9 cellular contexts compared by ENCODE assay signal in the genomic region with DNA sequence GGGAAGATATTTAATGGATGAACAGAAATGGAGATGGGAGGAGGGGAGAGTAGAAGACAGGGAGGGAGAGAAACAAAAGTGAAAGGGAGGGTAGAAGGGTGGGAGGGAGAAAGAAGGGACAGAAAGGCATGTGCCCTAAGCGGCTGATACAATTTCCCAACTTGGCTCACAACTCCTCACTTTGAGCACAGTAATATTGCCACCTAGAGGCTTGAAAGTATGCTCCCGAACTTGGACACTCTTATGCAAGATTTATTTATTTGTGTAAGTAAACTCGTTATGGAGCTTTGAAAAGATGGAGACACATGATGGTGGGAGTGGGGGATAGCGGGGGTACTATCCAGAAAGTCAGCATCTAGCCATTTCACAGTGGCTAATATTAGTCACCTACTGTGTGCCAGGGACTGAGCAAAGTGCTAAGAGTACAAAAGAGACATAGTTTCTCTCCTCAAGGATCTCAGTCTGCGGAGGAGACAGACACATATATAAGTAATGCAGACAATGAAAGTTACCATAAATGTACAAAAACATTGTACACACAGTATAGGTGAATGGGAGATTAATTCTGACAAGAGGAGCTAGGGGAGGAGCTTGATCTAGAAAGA.
DNase-seq lines count a peak whose midpoint lies in the region; ATAC-seq and TF ChIP-seq lines count a peak whose summit lies in the region.
"Had no signal": no experiment of that assay in that cellular context is flagged by ENCODE, and none has a peak within 500 bp of the region (broad histone marks: within the 10 kb centered on the region; RNA-seq: fewer than 3 reads in every experiment).

No MANE protein-coding gene starts in this region.

- H3K4me2 ChIP-seq in OCI-LY3 (ENCODE audit: low read length): peak overlapping the region; percentile 6; the same call in 1 of the 2 replicates

- H4K20me1 ChIP-seq in OCI-LY3 (ENCODE audit: insufficient read depth, low read length): no peaks in the 10 kb centered on the region

- H3K4me3 Mint-ChIP-seq in osteocyte (ENCODE audit: unreplicated experiment): no peak overlapping the region
- H3K4me3 Mint-ChIP-seq in activated naive CD4-positive, alpha-beta T cell treated with anti-CD3 and anti-CD28 coated beads, Interleukin-2, amount 10 ng/mL, durations not matched to agents 7 days and 5 days: no peak overlapping the region

- 17 to 27% methylated on average over 5 of the region's 5 CpGs for WGBS in esophagus squamous epithelium, 2 donors

- DNase-seq in GM06990 (ENCODE audit: extremely low read depth, insufficient read length): no peak
- DNase-seq in KBM-7: peak; percentile 17
- DNase-seq in esophagus squamous epithelium (lab: John Stamatoyannopoulos, UW): no peak
- no peak for DNase-seq in osteocyte (ENCODE audit: extremely low spot score, unreplicated experiment)
- DNase-seq in activated naive CD4-positive, alpha-beta T cell treated with anti-CD3 and anti-CD28 coated beads, Interleukin-2, amount 10 ng/mL, durations not matched to agents 7 days and 5 days: no peak
- DNase-seq in OCI-M2 (lab: John Stamatoyannopoulos, UW; ENCODE audit: unreplicated experiment): no peak

- no peak for TF ChIP-seq POLR2A in esophagus squamous epithelium (IDR thresholded peaks at IDR 0.05)

- no peaks in the 10 kb centered on the region for H3K9me3 Mint-ChIP-seq in osteocyte (ENCODE audit: unreplicated experiment)
- peaks cover 5% of the 10 kb centered on the region for H3K9me3 Mint-ChIP-seq in activated naive CD4-positive, alpha-beta T cell treated with anti-CD3 and anti-CD28 coated beads, Interleukin-2, amount 10 ng/mL, durations not matched to agents 7 days and 5 days

- H3K4me3 ChIP-seq in GM06990 (replicated peaks; ENCODE audit: low read depth, low read length): no peak overlapping the region
- H3K4me3 ChIP-seq in OCI-LY3 (ENCODE audit: low read length): no peak overlapping the region
- no peak overlapping the region for H3K4me3 ChIP-seq in esophagus squamous epithelium
- H3K4me3 ChIP-seq: SJSA1 had no signal

- H3K27me3 ChIP-seq in GM06990 (replicated peaks; ENCODE audit: control insufficient read depth, insufficient read depth, low read length) (no peaks in the 10 kb centered on the region), OCI-LY3 (ENCODE audit: low read depth, low read length) (peaks cover 37% of the 10 kb centered on the region), esophagus squamous epithelium (no peaks in the 10 kb centered on the region)
- H3K27me3 ChIP-seq: SJSA1 had no signal

- ATAC-seq in GM18520 (IDR thresholded peaks at IDR 0.05; ENCODE audit: unreplicated experiment): no peak

- no peak overlapping the region for H2AFZ ChIP-seq in OCI-LY3 (ENCODE audit: low read depth, low read length)

- H3K36me3 ChIP-seq in GM06990 (ENCODE audit: control insufficient read depth, insufficient read depth, low read length) (no peaks in the 10 kb centered on the region), OCI-LY3 (replicated peaks; ENCODE audit: low read depth, low read length) (no peaks in the 10 kb centered on the region), esophagus squamous epithelium (no peaks in the 10 kb centered on the region)
- H3K36me3 ChIP-seq: SJSA1 had no signal

- CTCF ChIA-PET in activated naive CD4-positive, alpha-beta T cell treated with anti-CD3 and anti-CD28 coated beads, Interleukin-2, amount 10 ng/mL, durations not matched to agents 7 days and 5 days (lab: Charles Lee): no interaction called here

- H3K9ac ChIP-seq in OCI-LY3 (ENCODE audit: low read length): no peak overlapping the region

- TF ChIP-seq CTCF in GM06990 (IDR thresholded peaks at IDR 0.05; ENCODE audit: insufficient read depth, low read length, poor library complexity, severe bottlenecking): peak; percentile 32
- TF ChIP-seq CTCF in OCI-LY3 (IDR thresholded peaks at IDR 0.05; ENCODE audit: low read depth, low read length): peak; percentile 83
- peak in 5 of 6 experiments; percentile 29 to 62 (median 37) for TF ChIP-seq CTCF in esophagus squamous epithelium (IDR thresholded peaks at IDR 0.05)
- peak; percentile 56 for TF ChIP-seq CTCF in osteocyte (IDR thresholded peaks at IDR 0.05)

- intact Hi-C loops in esophagus squamous epithelium (cut with DNase I): no loop called here

- H3K4me1 Mint-ChIP-seq in osteocyte (ENCODE audit: unreplicated experiment): peaks cover 8% of the 10 kb centered on the region
- no peaks in the 10 kb centered on the region for H3K4me1 Mint-ChIP-seq in activated naive CD4-positive, alpha-beta T cell treated with anti-CD3 and anti-CD28 coated beads, Interleukin-2, amount 10 ng/mL, durations not matched to agents 7 days and 5 days

- in situ Hi-C loops in KBM-7 (cut with MboI; ENCODE audit: low pct_unique_long_range_greater_than_20kb, low sequenced_read_pairs): no loop called here

- H3K79me2 ChIP-seq in OCI-LY3 (ENCODE audit: low read length): no peaks in the 10 kb centered on the region

- H3K36me3 Mint-ChIP-seq in osteocyte (ENCODE audit: unreplicated experiment): no peaks in the 10 kb centered on the region
- no peaks in the 10 kb centered on the region for H3K36me3 Mint-ChIP-seq in activated naive CD4-positive, alpha-beta T cell treated with anti-CD3 and anti-CD28 coated beads, Interleukin-2, amount 10 ng/mL, durations not matched to agents 7 days and 5 days

- H3K4me1 ChIP-seq in OCI-LY3 (ENCODE audit: low read length) (no peaks in the 10 kb centered on the region), esophagus squamous epithelium (no peaks in the 10 kb centered on the region)
- H3K4me1 ChIP-seq: SJSA1 had no signal

- H3K27me3 Mint-ChIP-seq in osteocyte (ENCODE audit: unreplicated experiment): no peaks in the 10 kb centered on the region
- H3K27me3 Mint-ChIP-seq in activated naive CD4-positive, alpha-beta T cell treated with anti-CD3 and anti-CD28 coated beads, Interleukin-2, amount 10 ng/mL, durations not matched to agents 7 days and 5 days: no peaks in the 10 kb centered on the region

- no peak overlapping the region for H3K27ac Mint-ChIP-seq in osteocyte (ENCODE audit: unreplicated experiment)
- no peak overlapping the region for H3K27ac Mint-ChIP-seq in activated naive CD4-positive, alpha-beta T cell treated with anti-CD3 and anti-CD28 coated beads, Interleukin-2, amount 10 ng/mL, durations not matched to agents 7 days and 5 days

- no peak overlapping the region for H3K27ac ChIP-seq in OCI-LY3 (ENCODE audit: low read length)
- H3K27ac ChIP-seq in esophagus squamous epithelium: no peak overlapping the region
- H3K27ac ChIP-seq: SJSA1 had no signal

- no peaks in the 10 kb centered on the region for H3K9me3 ChIP-seq in OCI-LY3 (ENCODE audit: insufficient read depth, low read length)
- no peaks in the 10 kb centered on the region for H3K9me3 ChIP-seq in esophagus squamous epithelium
- H3K9me3 ChIP-seq: SJSA1 had no signal

Comparison
In these comparisons a context has a peak if more than half of its experiments do, and no peak if none do; other contexts are left out.
1. CTCF ChIP-seq: peak in every context shown above with its lines; median percentile 83 in OCI-LY3; 56 in osteocyte; 37 in esophagus squamous epithelium; 32 in GM06990.